Comparison of ENCODE assay signal across 8 cellular contexts in the genomic region with DNA sequence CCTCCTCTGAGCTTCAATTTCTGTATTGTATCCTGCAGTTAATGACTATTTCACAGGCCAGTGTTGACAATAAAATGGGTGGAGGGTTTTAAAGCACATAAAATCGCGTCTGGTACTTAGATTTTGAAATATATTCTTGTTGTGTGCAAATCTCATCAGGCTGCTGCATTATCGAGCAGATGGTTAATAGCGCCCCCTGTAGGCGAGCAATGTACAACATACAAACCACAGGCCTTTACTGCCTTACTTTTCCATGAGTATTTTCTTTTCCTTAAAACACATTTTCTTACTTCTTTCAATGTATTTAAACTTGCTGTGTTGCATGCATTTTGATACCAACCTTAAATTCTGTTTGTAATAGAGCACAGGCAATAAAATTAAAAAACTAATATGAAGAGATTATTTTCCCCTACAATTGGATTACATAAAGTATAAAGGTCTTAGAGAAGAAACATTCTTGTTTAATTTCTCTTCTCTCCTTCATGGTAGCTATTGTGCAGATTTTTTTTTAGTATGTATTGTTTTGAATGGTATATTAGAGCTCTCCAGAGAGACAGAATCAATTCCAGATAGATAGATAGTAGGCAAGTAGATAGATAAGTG.
DNase-seq lines count a peak whose midpoint lies in the region; ATAC-seq and TF ChIP-seq lines count a peak whose summit lies in the region.

No MANE protein-coding gene starts in this region.

- no peak overlapping the region for H3K4me3 ChIP-seq in left ventricle myocardium inferior

- no peak overlapping the region for H3K27ac ChIP-seq in left ventricle myocardium inferior (replicated peaks)

- intact Hi-C loops in left ventricle myocardium inferior (cut with micrococcal nuclease), result no loop called here

- ATAC-seq in GM18909 (IDR thresholded peaks at IDR 0.05; ENCODE audit: poor library complexity, unreplicated experiment) (peak; percentile 64), HG03280 (IDR thresholded peaks at IDR 0.05; ENCODE audit: unreplicated experiment) (no peak)

- H3K4me1 ChIP-seq in left ventricle myocardium inferior, result no peaks in the 10 kb centered on the region

- peak; percentile 61 for TF ChIP-seq CTCF in left ventricle myocardium inferior (IDR thresholded peaks at IDR 0.05; ENCODE audit: borderline replicate concordance)

- no peaks in the 10 kb centered on the region for H3K27me3 ChIP-seq in left ventricle myocardium inferior (ENCODE audit: low read depth)

- no peaks in the 10 kb centered on the region for H3K9me3 ChIP-seq in left ventricle myocardium inferior (replicated peaks)

- peak; percentile 21 for DNase-seq in COLO668 (lab: John Stamatoyannopoulos, UW; ENCODE audit: unreplicated experiment)
- DNase-seq in Kasumi-1 (lab: John Stamatoyannopoulos, UW), result peak; percentile 58
- peak; percentile 12 for DNase-seq in UCSD-AML1 (lab: John Stamatoyannopoulos, UW; ENCODE audit: unreplicated experiment)
- DNase-seq in left ventricle myocardium inferior, result peak; percentile 23
- peak; percentile 10 to 32 for DNase-seq in stimulated activated CD4-positive, alpha-beta T cell treated with anti-CD3 and anti-CD28 coated beads, Interleukin-4, amount 100 ng/mL, for 48 hours (ENCODE audit: low read depth in 2 of 2)
- DNase-seq in activated naive CD4-positive, alpha-beta T cell (lab: John Stamatoyannopoulos, UW), result no peak

- no peaks in the 10 kb centered on the region for H3K36me3 ChIP-seq in left ventricle myocardium inferior

Comparison
In these comparisons a context has a peak if more than half of its experiments do, and no peak if none do; other contexts are left out.
1. DNase-seq: peak in COLO668 (single experiment), Kasumi-1 (2 of 2), UCSD-AML1 (single experiment), left ventricle myocardium inferior (single experiment) and stimulated activated CD4-positive, alpha-beta T cell treated with anti-CD3 and anti-CD28 coated beads, Interleukin-4, amount 100 ng/mL, for 48 hours (2 of 2); none in activated naive CD4-positive, alpha-beta T cell (0 of 4).